In genomic region chr4:101205878-101206277, GRCh38 we compare ENCODE assay signal across 9 cellular contexts.
DNase-seq lines count a peak whose midpoint lies in the region; ATAC-seq and TF ChIP-seq lines count a peak whose summit lies in the region.
"Had no signal": no experiment of that assay in that cellular context is flagged by ENCODE, and none has a peak within 500 bp of the region (broad histone marks: within the 10 kb centered on the region; RNA-seq: fewer than 3 reads in every experiment).

No MANE protein-coding gene starts in this region.

- H3K36me3 Mint-ChIP-seq in MCF 10A (ENCODE audit: insufficient read depth, unreplicated experiment): no peaks in the 10 kb centered on the region
- peaks cover 14% of the 10 kb centered on the region for H3K36me3 Mint-ChIP-seq in activated CD4-positive, alpha-beta memory T cell treated with anti-CD3 and anti-CD28 coated beads, Interleukin-2, amount 10 ng/mL, durations not matched to agents 7 days and 5 days (ENCODE audit: low read depth)
- no peaks in the 10 kb centered on the region for H3K36me3 Mint-ChIP-seq in immature natural killer cell

- H3K4me1 ChIP-seq in breast epithelium (no peaks in the 10 kb centered on the region), sigmoid colon (peaks cover 0 to 7% (median 1%) of the 10 kb centered on the region in 4 donors)
- H3K4me1 ChIP-seq: BLaER1 had no signal

- H3K4me3 Mint-ChIP-seq in MCF 10A (ENCODE audit: unreplicated experiment): no peak overlapping the region
- peak overlapping the region; percentile 6 for H3K4me3 Mint-ChIP-seq in activated CD4-positive, alpha-beta memory T cell treated with anti-CD3 and anti-CD28 coated beads, Interleukin-2, amount 10 ng/mL, durations not matched to agents 7 days and 5 days
- peak overlapping the region; percentile 52 to 86 (median 78) for H3K4me3 Mint-ChIP-seq in immature natural killer cell

- H3K27ac Mint-ChIP-seq in MCF 10A (ENCODE audit: low read depth, unreplicated experiment): peak overlapping the region; percentile 52
- peak overlapping the region; percentile 75 for H3K27ac Mint-ChIP-seq in activated CD4-positive, alpha-beta memory T cell treated with anti-CD3 and anti-CD28 coated beads, Interleukin-2, amount 10 ng/mL, durations not matched to agents 7 days and 5 days
- H3K27ac Mint-ChIP-seq in immature natural killer cell: peak overlapping the region; percentile 75 to 93 (median 88)

- no TSS peak for BruUV-seq in MCF 10A (replicated peaks; lab: Mats Ljungman, UMichigan)

- H3K27ac ChIP-seq in breast epithelium (no peak overlapping the region), sigmoid colon (no peak overlapping the region)
- H3K27ac ChIP-seq: BLaER1 had no signal

- H3K4me1 Mint-ChIP-seq in MCF 10A (ENCODE audit: insufficient read depth, unreplicated experiment): peaks cover 20% of the 10 kb centered on the region
- peaks cover 29% of the 10 kb centered on the region for H3K4me1 Mint-ChIP-seq in activated CD4-positive, alpha-beta memory T cell treated with anti-CD3 and anti-CD28 coated beads, Interleukin-2, amount 10 ng/mL, durations not matched to agents 7 days and 5 days
- peaks cover 59 to 81% of the 10 kb centered on the region in 2 donors for H3K4me1 Mint-ChIP-seq in immature natural killer cell

- WGBS in sigmoid colon, 2 donors: 51 to 75% methylated on average over 3 of the region's 3 CpGs

- H3K27me3 ChIP-seq in breast epithelium: no peaks in the 10 kb centered on the region
- H3K27me3 ChIP-seq in sigmoid colon: no peaks in the 10 kb centered on the region
- H3K27me3 ChIP-seq: BLaER1 had no signal

- TF ChIP-seq CTCF in MCF 10A (IDR thresholded peaks at IDR 0.05; ENCODE audit: unreplicated experiment) (no peak), breast epithelium (IDR thresholded peaks at IDR 0.05) (no peak), sigmoid colon (IDR thresholded peaks at IDR 0.05) (no peak)

- no peak overlapping the region for H3K4me3 ChIP-seq in breast epithelium
- no peak overlapping the region for H3K4me3 ChIP-seq in sigmoid colon
- H3K4me3 ChIP-seq: BLaER1 had no signal

- CTCF ChIA-PET in MCF 10A (lab: Yijun Ruan, JAX): no interaction called here
- CTCF ChIA-PET in activated CD4-positive, alpha-beta memory T cell treated with anti-CD3 and anti-CD28 coated beads, Interleukin-2, amount 10 ng/mL, durations not matched to agents 7 days and 5 days (lab: Charles Lee): no interaction called here

- H3K9me3 Mint-ChIP-seq in MCF 10A (ENCODE audit: unreplicated experiment) (no peaks in the 10 kb centered on the region), immature natural killer cell (no peaks in the 10 kb centered on the region)
- H3K9me3 Mint-ChIP-seq in activated CD4-positive, alpha-beta memory T cell treated with anti-CD3 and anti-CD28 coated beads, Interleukin-2, amount 10 ng/mL, durations not matched to agents 7 days and 5 days: peaks cover 1% of the 10 kb centered on the region

- no peak for TF ChIP-seq EP300 in sigmoid colon (IDR thresholded peaks at IDR 0.05)

- ATAC-seq in HG03280 (IDR thresholded peaks at IDR 0.05; ENCODE audit: unreplicated experiment) (peak; percentile 68), GM19324 (IDR thresholded peaks at IDR 0.05; ENCODE audit: low FRiP score, unreplicated experiment) (no peak)

- DNase-seq in MCF 10A (ENCODE audit: unreplicated experiment) (peak; percentile 46), breast epithelium (ENCODE audit: low spot score in 2 of 2) (no peak), immature natural killer cell (peak; percentile 21 to 41 (median 39)), cerebellar nuclear complex (lab: John Stamatoyannopoulos, UW) (no peak), sigmoid colon (no peak)
- DNase-seq in activated CD4-positive, alpha-beta memory T cell treated with anti-CD3 and anti-CD28 coated beads, Interleukin-2, amount 10 ng/mL, durations not matched to agents 7 days and 5 days: peak; percentile 61

- intact Hi-C loops in MCF 10A (cut with micrococcal nuclease) (loop anchor here (10.0 kb wide), 1 partner anchor 781 kb away; no protein-coding TSS in a partner anchor), breast epithelium (cut with DNase I; ENCODE audit: low total_unique reads) (no loop called here), sigmoid colon (cut with DNase I) (no loop called here)

- no peaks in the 10 kb centered on the region for H3K27me3 Mint-ChIP-seq in MCF 10A (ENCODE audit: insufficient read depth, unreplicated experiment)
- H3K27me3 Mint-ChIP-seq in activated CD4-positive, alpha-beta memory T cell treated with anti-CD3 and anti-CD28 coated beads, Interleukin-2, amount 10 ng/mL, durations not matched to agents 7 days and 5 days: no peaks in the 10 kb centered on the region
- H3K27me3 Mint-ChIP-seq in immature natural killer cell (ENCODE audit: low read depth in 3 of 3): no peaks in the 10 kb centered on the region

- TF ChIP-seq POLR2A in breast epithelium (IDR thresholded peaks at IDR 0.05) (no peak), sigmoid colon (IDR thresholded peaks at IDR 0.05) (no peak)

- H3K36me3 ChIP-seq in breast epithelium: no peaks in the 10 kb centered on the region
- no peaks in the 10 kb centered on the region for H3K36me3 ChIP-seq in sigmoid colon
- H3K36me3 ChIP-seq: BLaER1 had no signal

- H3K9me3 ChIP-seq in breast epithelium (no peaks in the 10 kb centered on the region), sigmoid colon (no peaks in the 10 kb centered on the region)
- H3K9me3 ChIP-seq: BLaER1 had no signal

- POLR2A ChIA-PET in MCF 10A (lab: Yijun Ruan, JAX): interaction anchor here (0.7 to 2.0 kb wide), 3 partner anchors 14 to 877 kb away, joined by 3 to 5 read pairs (median 5); partner anchors contain the start of gene PPP3CA
- POLR2A ChIA-PET in activated CD4-positive, alpha-beta memory T cell treated with anti-CD3 and anti-CD28 coated beads, Interleukin-2, amount 10 ng/mL, durations not matched to agents 7 days and 5 days (lab: Charles Lee): interaction anchor here (1.0 kb wide), 1 partner anchor 142 kb away, joined by 3 read pairs; the partner anchor contains the start of gene PPP3CA

Comparison
In these comparisons a context has a peak if more than half of its experiments do, and no peak if none do; other contexts are left out.
1. DNase-seq: peak in MCF 10A (single experiment), activated CD4-positive, alpha-beta memory T cell treated with anti-CD3 and anti-CD28 coated beads, Interleukin-2, amount 10 ng/mL, durations not matched to agents 7 days and 5 days (single experiment) and immature natural killer cell (3 of 3); none in breast epithelium (0 of 2), cerebellar nuclear complex (0 of 2) and sigmoid colon (single experiment).
2. Peak in every context shown above with its lines, with median percentiles within 50 percentile points of each other: H3K27ac Mint-ChIP-seq.